ENCODE assay signal across 29 cellular contexts in genomic region chr12:4243098-4243795, GRCh38. TPM values are rescaled to one million over a fixed set of nuclear protein-coding genes. Genes with fewer than 3 reads are reported as not detected.
DNase-seq lines count a peak whose midpoint lies in the region; ATAC-seq and TF ChIP-seq lines count a peak whose summit lies in the region.
"Had no signal": no experiment of that assay in that cellular context is flagged by ENCODE, and none has a peak within 500 bp of the region (broad histone marks: within the 10 kb centered on the region; RNA-seq: fewer than 3 reads in every experiment).

No MANE protein-coding gene starts in this region.

- TF ChIP-seq CTCF in activated CD8-positive, alpha-beta T cell treated with anti-CD3 and anti-CD28 coated beads for 36 hours (IDR thresholded peaks at IDR 0.05) = no peak
- TF ChIP-seq CTCF in neutrophil (IDR thresholded peaks at IDR 0.05) = no peak

- H3K9me3 Mint-ChIP-seq in activated CD8-positive, alpha-beta T cell treated with anti-CD3 and anti-CD28 coated beads, Interleukin-2, amount 10 ng/mL, durations not matched to agents 7 days and 5 days (ENCODE audit: insufficient read depth) = peaks cover 14% of the 10 kb centered on the region
- peaks cover 12% of the 10 kb centered on the region for H3K9me3 Mint-ChIP-seq in activated CD8-positive, alpha-beta T cell treated with anti-CD3 and anti-CD28 coated beads for 36 hours
- H3K9me3 Mint-ChIP-seq in activated naive CD4-positive, alpha-beta T cell treated with anti-CD3 and anti-CD28 coated beads, Interleukin-2, amount 50 U/mL, for 72 hours = peaks cover 15 to 24% of the 10 kb centered on the region in 2 donors

- H3K9me3 ChIP-seq in neutrophil = no peaks in the 10 kb centered on the region
- H3K9me3 ChIP-seq: prostate gland, right lobe of liver had no signal

- H3K36me3 Mint-ChIP-seq in activated CD8-positive, alpha-beta T cell treated with anti-CD3 and anti-CD28 coated beads, Interleukin-2, amount 10 ng/mL, durations not matched to agents 7 days and 5 days (ENCODE audit: low read depth) = peaks cover 7% of the 10 kb centered on the region
- peaks cover 4% of the 10 kb centered on the region for H3K36me3 Mint-ChIP-seq in activated CD8-positive, alpha-beta T cell treated with anti-CD3 and anti-CD28 coated beads for 36 hours (ENCODE audit: low read depth)
- H3K36me3 Mint-ChIP-seq in activated naive CD4-positive, alpha-beta T cell treated with anti-CD3 and anti-CD28 coated beads, Interleukin-2, amount 50 U/mL, for 72 hours = peaks cover 16 to 22% of the 10 kb centered on the region in 2 donors

- H3K27ac ChIP-seq in neutrophil = peak overlapping the region; percentile 50
- H3K27ac ChIP-seq: esophagus squamous epithelium, foreskin keratinocyte, heart right ventricle, prostate gland, right lobe of liver, stomach, vagina, WERI-Rb-1 had no signal

- ATAC-seq in activated CD8-positive, alpha-beta T cell treated with anti-CD3 and anti-CD28 coated beads, Interleukin-2, amount 10 ng/mL, durations not matched to agents 7 days and 5 days = no peak
- no peak for ATAC-seq in activated CD8-positive, alpha-beta T cell treated with anti-CD3 and anti-CD28 coated beads for 36 hours
- no peak for ATAC-seq in GM21360 (IDR thresholded peaks at IDR 0.05; ENCODE audit: unreplicated experiment)
- no peak for ATAC-seq in stimulated activated naive CD8-positive, alpha-beta T cell treated with anti-CD3 and anti-CD28 coated beads, Interleukin-15, Interleukin-2, amounts not matched to agents 100 U/mL and 50 U/mL, for 24 hours
- ATAC-seq in activated naive CD4-positive, alpha-beta T cell treated with anti-CD3 and anti-CD28 coated beads, Interleukin-2, amount 50 U/mL, for 72 hours = no peak
- ATAC-seq: activated T-cell treated with anti-CD3 and anti-CD28 coated beads, Interleukin-2, amount 50 U/mL, for 4 hours; CD8-positive, alpha-beta T cell; foreskin keratinocyte; heart right ventricle had no signal

- H3K27me3 ChIP-seq in neutrophil = no peaks in the 10 kb centered on the region
- H3K27me3 ChIP-seq: right lobe of liver, vagina had no signal

- H3K36me3 ChIP-seq in neutrophil = no peaks in the 10 kb centered on the region
- H3K36me3 ChIP-seq: esophagus squamous epithelium, heart right ventricle, prostate gland, right lobe of liver, stomach, vagina, WERI-Rb-1 had no signal

- H3K27ac Mint-ChIP-seq in activated CD8-positive, alpha-beta T cell treated with anti-CD3 and anti-CD28 coated beads, Interleukin-2, amount 10 ng/mL, durations not matched to agents 7 days and 5 days = peak overlapping the region; percentile 48
- H3K27ac Mint-ChIP-seq in activated CD8-positive, alpha-beta T cell treated with anti-CD3 and anti-CD28 coated beads for 36 hours = no peak overlapping the region
- H3K27ac Mint-ChIP-seq in activated naive CD4-positive, alpha-beta T cell treated with anti-CD3 and anti-CD28 coated beads, Interleukin-2, amount 50 U/mL, for 72 hours = no peak overlapping the region
- H3K27ac Mint-ChIP-seq: CD8-positive, alpha-beta T cell had no signal

- DNase-seq in activated CD8-positive, alpha-beta T cell treated with anti-CD3 and anti-CD28 coated beads, Interleukin-2, amount 10 ng/mL, durations not matched to agents 7 days and 5 days = no peak
- no peak for DNase-seq in activated CD8-positive, alpha-beta T cell treated with anti-CD3 and anti-CD28 coated beads for 36 hours
- DNase-seq in KG1 (lab: John Stamatoyannopoulos, UW) (peak; percentile 50), UCSD-AML1 (lab: John Stamatoyannopoulos, UW; ENCODE audit: unreplicated experiment) (peak; percentile 86)
- DNase-seq in stimulated activated naive CD8-positive, alpha-beta T cell treated with anti-CD3 and anti-CD28 coated beads, Interleukin-15, Interleukin-2, amounts not matched to agents 100 U/mL and 50 U/mL, for 24 hours = no peak
- DNase-seq in activated naive CD4-positive, alpha-beta T cell treated with anti-CD3 and anti-CD28 coated beads, Interleukin-2, amount 50 U/mL, for 72 hours (ENCODE audit: low spot score in 2 of 2) = no peak
- DNase-seq: activated CD4-positive, alpha-beta T cell treated with anti-CD3 and anti-CD28 coated beads for 4 hours; activated gamma-delta T cell; activated T-cell treated with anti-CD3 and anti-CD28 coated beads, Interleukin-2, amount 50 U/mL, for 4 hours; CD8-positive, alpha-beta T cell; central memory CD4-positive, alpha-beta T cell; EL; esophagus squamous epithelium; foreskin keratinocyte; heart right ventricle; kidney glomerular epithelial cell; NCI-H2029 treated with DMSO at 0.1 percent for 48 hours; NCI-H226; NCI-H69; nucleus accumbens; right lobe of liver; SHP77 treated with DMSO at 0.1 percent for 48 hours; stimulated activated CD8-positive, alpha-beta memory T cell treated with anti-CD3 and anti-CD28 coated beads, Interleukin-4, amount 100 ng/mL, for 48 hours; stomach; WERI-Rb-1 had no signal

- H3K4me3 ChIP-seq in neutrophil (ENCODE audit: low read depth in 1 of 2, low read length in 1 of 2) = peak overlapping the region in 1 of 2 experiments; percentile 5
- H3K4me3 ChIP-seq: esophagus squamous epithelium, heart right ventricle, prostate gland, right lobe of liver, stomach, vagina had no signal

- peaks cover 8% of the 10 kb centered on the region for H3K27me3 Mint-ChIP-seq in activated CD8-positive, alpha-beta T cell treated with anti-CD3 and anti-CD28 coated beads, Interleukin-2, amount 10 ng/mL, durations not matched to agents 7 days and 5 days (ENCODE audit: low read depth)
- H3K27me3 Mint-ChIP-seq in activated CD8-positive, alpha-beta T cell treated with anti-CD3 and anti-CD28 coated beads for 36 hours = peaks cover 7% of the 10 kb centered on the region

- intact Hi-C loops in activated CD8-positive, alpha-beta T cell treated with anti-CD3 and anti-CD28 coated beads for 36 hours (cut with micrococcal nuclease) = no loop called here

- no peak overlapping the region for H3K4me3 Mint-ChIP-seq in activated CD8-positive, alpha-beta T cell treated with anti-CD3 and anti-CD28 coated beads, Interleukin-2, amount 10 ng/mL, durations not matched to agents 7 days and 5 days
- H3K4me3 Mint-ChIP-seq in activated CD8-positive, alpha-beta T cell treated with anti-CD3 and anti-CD28 coated beads for 36 hours = no peak overlapping the region
- H3K4me3 Mint-ChIP-seq: activated T-cell treated with anti-CD3 and anti-CD28 coated beads, Interleukin-2, amount 50 U/mL, for 4 hours; CD8-positive, alpha-beta T cell had no signal

- peaks cover 60 to 63% of the 10 kb centered on the region in 2 experiments for H3K4me1 ChIP-seq in neutrophil (ENCODE audit: control insufficient read depth in 1 of 2, insufficient read depth in 1 of 2, low read depth in 1 of 2, low read length in 1 of 2)
- H3K4me1 ChIP-seq: esophagus squamous epithelium, foreskin keratinocyte, prostate gland, right lobe of liver, stomach, vagina had no signal

- peaks cover 29% of the 10 kb centered on the region for H3K4me1 Mint-ChIP-seq in activated CD8-positive, alpha-beta T cell treated with anti-CD3 and anti-CD28 coated beads, Interleukin-2, amount 10 ng/mL, durations not matched to agents 7 days and 5 days (ENCODE audit: low read depth)
- no peaks in the 10 kb centered on the region for H3K4me1 Mint-ChIP-seq in activated CD8-positive, alpha-beta T cell treated with anti-CD3 and anti-CD28 coated beads for 36 hours (ENCODE audit: low read depth)

- CTCF ChIA-PET in activated CD8-positive, alpha-beta T cell treated with anti-CD3 and anti-CD28 coated beads, Interleukin-2, amount 10 ng/mL, durations not matched to agents 7 days and 5 days (lab: Charles Lee) = interaction anchor here (0.6 kb wide), 1 partner anchor 78 kb away, joined by 3 read pairs; no protein-coding TSS in a partner anchor
- CTCF ChIA-PET in activated CD8-positive, alpha-beta T cell treated with anti-CD3 and anti-CD28 coated beads for 36 hours (lab: Charles Lee) = no interaction called here

- POLR2A ChIA-PET in activated CD8-positive, alpha-beta T cell treated with anti-CD3 and anti-CD28 coated beads, Interleukin-2, amount 10 ng/mL, durations not matched to agents 7 days and 5 days (lab: Charles Lee) = no interaction called here
- POLR2A ChIA-PET in activated CD8-positive, alpha-beta T cell treated with anti-CD3 and anti-CD28 coated beads for 36 hours (lab: Charles Lee) = interaction anchor here (1.5 kb wide), 1 partner anchor 97 kb away, joined by 4 read pairs; no protein-coding TSS in a partner anchor

RNA-seq across cellular contexts. Expression of gene CCND2, which starts 30.3 kb away (rescaled TPM):
- total RNA-seq in activated CD8-positive, alpha-beta T cell treated with anti-CD3 and anti-CD28 coated beads, Interleukin-2, amount 10 ng/mL, durations not matched to agents 7 days and 5 days = 100 to 1,000 TPM; 572 to 592 TPM
- 100 to 1,000 TPM; 617 to 639 TPM for total RNA-seq in activated CD8-positive, alpha-beta T cell treated with anti-CD3 and anti-CD28 coated beads for 36 hours
- 100 to 1,000 TPM; 266 to 571 TPM for total RNA-seq in activated naive CD4-positive, alpha-beta T cell treated with anti-CD3 and anti-CD28 coated beads, Interleukin-2, amount 50 U/mL, for 72 hours

Comparison
In these comparisons a context has a peak if more than half of its experiments do, and no peak if none do; other contexts are left out.
1. DNase-seq: peak in KG1 (single experiment) and UCSD-AML1 (single experiment); none in activated CD8-positive, alpha-beta T cell treated with anti-CD3 and anti-CD28 coated beads, Interleukin-2, amount 10 ng/mL, durations not matched to agents 7 days and 5 days (single experiment), activated CD8-positive, alpha-beta T cell treated with anti-CD3 and anti-CD28 coated beads for 36 hours (single experiment), stimulated activated naive CD8-positive, alpha-beta T cell treated with anti-CD3 and anti-CD28 coated beads, Interleukin-15, Interleukin-2, amounts not matched to agents 100 U/mL and 50 U/mL, for 24 hours (single experiment) and activated naive CD4-positive, alpha-beta T cell treated with anti-CD3 and anti-CD28 coated beads, Interleukin-2, amount 50 U/mL, for 72 hours (0 of 2).